ENCODE assay signal across 1 cellular context in the genomic region with DNA sequence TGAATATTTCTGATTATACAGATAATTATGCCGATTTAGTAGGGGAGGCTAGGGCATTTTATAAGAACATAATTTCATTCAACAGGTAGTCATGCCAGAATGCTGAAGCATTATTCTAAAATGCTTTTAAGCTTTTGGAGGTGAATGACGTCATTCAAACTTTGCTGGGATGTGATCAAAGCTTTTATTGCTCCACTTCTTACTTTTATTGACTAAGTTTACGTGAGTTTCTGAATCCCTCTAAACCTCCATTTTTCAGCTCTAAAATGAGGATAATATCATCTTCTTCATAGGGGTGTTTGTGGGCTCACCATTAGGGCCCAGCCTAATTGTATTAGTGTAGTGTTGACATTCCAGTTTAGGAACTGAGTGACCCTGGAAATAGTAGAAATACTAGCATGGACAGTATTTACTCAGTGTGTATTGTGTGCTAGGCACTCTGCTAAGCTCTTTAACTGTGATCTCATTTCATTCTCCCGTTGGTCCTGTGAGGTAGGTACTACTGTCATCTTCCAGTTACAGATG.
TF ChIP-seq lines count a peak whose summit lies in the region.

No MANE protein-coding gene starts in this region.

TF ChIP-seq in GM23338, 12 proteins besides CTCF, POLR2A, EP300 and RAD21 (continued from another document):
- TF ChIP-seq, protein P1, sequence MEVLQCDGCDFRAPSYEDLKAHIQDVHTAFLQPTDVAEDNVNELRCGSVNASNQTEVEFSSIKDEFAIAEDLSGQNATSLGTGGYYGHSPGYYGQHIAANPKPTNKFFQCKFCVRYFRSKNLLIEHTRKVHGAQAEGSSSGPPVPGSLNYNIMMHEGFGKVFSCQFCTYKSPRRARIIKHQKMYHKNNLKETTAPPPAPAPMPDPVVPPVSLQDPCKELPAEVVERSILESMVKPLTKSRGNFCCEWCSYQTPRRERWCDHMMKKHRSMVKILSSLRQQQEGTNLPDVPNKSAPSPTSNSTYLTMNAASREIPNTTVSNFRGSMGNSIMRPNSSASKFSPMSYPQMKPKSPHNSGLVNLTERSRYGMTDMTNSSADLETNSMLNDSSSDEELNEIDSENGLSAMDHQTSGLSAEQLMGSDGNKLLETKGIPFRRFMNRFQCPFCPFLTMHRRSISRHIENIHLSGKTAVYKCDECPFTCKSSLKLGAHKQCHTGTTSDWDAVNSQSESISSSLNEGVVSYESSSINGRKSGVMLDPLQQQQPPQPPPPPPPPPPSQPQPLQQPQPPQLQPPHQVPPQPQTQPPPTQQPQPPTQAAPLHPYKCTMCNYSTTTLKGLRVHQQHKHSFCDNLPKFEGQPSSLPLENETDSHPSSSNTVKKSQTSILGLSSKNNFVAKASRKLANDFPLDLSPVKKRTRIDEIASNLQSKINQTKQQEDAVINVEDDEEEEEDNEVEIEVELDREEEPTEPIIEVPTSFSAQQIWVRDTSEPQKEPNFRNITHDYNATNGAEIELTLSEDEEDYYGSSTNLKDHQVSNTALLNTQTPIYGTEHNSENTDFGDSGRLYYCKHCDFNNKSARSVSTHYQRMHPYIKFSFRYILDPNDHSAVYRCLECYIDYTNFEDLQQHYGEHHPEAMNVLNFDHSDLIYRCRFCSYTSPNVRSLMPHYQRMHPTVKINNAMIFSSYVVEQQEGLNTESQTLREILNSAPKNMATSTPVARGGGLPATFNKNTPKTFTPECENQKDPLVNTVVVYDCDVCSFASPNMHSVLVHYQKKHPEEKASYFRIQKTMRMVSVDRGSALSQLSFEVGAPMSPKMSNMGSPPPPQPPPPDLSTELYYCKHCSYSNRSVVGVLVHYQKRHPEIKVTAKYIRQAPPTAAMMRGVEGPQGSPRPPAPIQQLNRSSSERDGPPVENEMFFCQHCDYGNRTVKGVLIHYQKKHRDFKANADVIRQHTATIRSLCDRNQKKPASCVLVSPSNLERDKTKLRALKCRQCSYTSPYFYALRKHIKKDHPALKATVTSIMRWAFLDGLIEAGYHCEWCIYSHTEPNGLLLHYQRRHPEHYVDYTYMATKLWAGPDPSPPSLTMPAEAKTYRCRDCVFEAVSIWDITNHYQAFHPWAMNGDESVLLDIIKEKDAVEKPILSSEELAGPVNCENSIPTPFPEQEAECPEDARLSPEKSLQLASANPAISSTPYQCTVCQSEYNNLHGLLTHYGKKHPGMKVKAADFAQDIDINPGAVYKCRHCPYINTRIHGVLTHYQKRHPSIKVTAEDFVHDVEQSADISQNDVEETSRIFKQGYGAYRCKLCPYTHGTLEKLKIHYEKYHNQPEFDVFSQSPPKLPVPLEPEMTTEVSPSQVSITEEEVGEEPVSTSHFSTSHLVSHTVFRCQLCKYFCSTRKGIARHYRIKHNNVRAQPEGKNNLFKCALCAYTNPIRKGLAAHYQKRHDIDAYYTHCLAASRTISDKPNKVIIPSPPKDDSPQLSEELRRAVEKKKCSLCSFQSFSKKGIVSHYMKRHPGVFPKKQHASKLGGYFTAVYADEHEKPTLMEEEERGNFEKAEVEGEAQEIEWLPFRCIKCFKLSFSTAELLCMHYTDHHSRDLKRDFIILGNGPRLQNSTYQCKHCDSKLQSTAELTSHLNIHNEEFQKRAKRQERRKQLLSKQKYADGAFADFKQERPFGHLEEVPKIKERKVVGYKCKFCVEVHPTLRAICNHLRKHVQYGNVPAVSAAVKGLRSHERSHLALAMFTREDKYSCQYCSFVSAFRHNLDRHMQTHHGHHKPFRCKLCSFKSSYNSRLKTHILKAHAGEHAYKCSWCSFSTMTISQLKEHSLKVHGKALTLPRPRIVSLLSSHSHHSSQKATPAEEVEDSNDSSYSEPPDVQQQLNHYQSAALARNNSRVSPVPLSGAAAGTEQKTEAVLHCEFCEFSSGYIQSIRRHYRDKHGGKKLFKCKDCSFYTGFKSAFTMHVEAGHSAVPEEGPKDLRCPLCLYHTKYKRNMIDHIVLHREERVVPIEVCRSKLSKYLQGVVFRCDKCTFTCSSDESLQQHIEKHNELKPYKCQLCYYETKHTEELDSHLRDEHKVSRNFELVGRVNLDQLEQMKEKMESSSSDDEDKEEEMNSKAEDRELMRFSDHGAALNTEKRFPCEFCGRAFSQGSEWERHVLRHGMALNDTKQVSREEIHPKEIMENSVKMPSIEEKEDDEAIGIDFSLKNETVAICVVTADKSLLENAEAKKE (CRISPR knock-in tag; IDR thresholded peaks at IDR 0.05) = no peak
- no peak for TF ChIP-seq ZNF331 (CRISPR knock-in tag; IDR thresholded peaks at IDR 0.05; ENCODE audit: low read depth)
- no peak for TF ChIP-seq EZH2phosphoT487 (IDR thresholded peaks at IDR 0.05; ENCODE audit: unreplicated experiment)
